Comparison of ENCODE assay signal across 1 cellular context in the genomic region with DNA sequence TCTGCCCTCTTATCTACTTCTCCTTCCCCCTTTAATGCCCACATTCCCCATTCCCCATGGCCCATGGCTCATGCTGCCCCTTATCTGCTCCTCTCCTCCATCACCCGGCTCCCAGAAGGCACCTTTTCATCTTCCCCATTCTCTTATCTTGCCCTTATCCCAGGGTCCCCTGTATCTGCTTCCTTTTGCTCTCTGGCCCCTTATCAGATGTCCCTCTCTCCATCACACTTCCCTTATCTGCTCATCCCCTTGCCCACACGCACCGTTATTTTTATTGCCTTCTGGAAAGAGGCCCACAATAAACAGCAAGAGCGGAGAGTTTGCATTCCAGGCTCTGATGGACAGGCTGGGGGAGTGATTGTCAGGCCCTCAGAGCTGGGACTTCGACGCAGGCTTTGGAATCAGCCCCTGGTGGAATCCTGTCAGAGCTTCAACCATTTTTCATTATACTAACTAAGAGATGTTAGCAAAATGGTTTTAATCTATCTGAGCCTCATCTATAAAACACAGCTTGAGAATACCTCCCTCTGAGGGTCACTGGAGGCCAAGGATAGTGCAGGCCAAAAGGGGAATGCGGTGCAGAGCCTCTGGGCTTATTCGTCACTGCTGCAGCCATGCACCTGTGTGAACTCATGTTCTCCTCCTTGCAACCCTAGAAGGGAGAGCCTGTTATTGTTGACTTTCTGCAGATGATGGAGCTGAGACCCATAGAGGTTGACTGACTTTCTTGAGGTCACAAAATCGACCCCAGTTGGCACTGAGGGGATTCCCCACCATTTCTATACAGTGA.
TF ChIP-seq lines count a peak whose summit lies in the region.

No MANE protein-coding gene starts in this region.

TF ChIP-seq in K562, 482 proteins besides CTCF, POLR2A, EP300 and RAD21 (continues in another document):
- TF ChIP-seq, protein P1, sequence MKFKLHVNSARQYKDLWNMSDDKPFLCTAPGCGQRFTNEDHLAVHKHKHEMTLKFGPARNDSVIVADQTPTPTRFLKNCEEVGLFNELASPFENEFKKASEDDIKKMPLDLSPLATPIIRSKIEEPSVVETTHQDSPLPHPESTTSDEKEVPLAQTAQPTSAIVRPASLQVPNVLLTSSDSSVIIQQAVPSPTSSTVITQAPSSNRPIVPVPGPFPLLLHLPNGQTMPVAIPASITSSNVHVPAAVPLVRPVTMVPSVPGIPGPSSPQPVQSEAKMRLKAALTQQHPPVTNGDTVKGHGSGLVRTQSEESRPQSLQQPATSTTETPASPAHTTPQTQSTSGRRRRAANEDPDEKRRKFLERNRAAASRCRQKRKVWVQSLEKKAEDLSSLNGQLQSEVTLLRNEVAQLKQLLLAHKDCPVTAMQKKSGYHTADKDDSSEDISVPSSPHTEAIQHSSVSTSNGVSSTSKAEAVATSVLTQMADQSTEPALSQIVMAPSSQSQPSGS (CRISPR knock-in tag; IDR thresholded peaks at IDR 0.05) = no peak
- TF ChIP-seq HDAC6 (IDR thresholded peaks at IDR 0.05; ENCODE audit: low read depth, low read length) (no peak), NFYB (IDR thresholded peaks at IDR 0.05; ENCODE audit: extremely low read depth, insufficient read length) (no peak), BHLHE40 (IDR thresholded peaks at IDR 0.05; ENCODE audit: low read length) (no peak), ESRRB (CRISPR knock-in tag; IDR thresholded peaks at IDR 0.05; ENCODE audit: borderline replicate concordance) (no peak), SLC30A9 (CRISPR knock-in tag; IDR thresholded peaks at IDR 0.05) (no peak), LEF1 (IDR thresholded peaks at IDR 0.05) (no peak), ZNF347 (CRISPR knock-in tag; IDR thresholded peaks at IDR 0.05; ENCODE audit: low read depth) (no peak), POU5F1 (IDR thresholded peaks at IDR 0.05; ENCODE audit: borderline replicate concordance, low read depth, low read length, partially characterized antibody) (no peak), ZNF785 (CRISPR knock-in tag; IDR thresholded peaks at IDR 0.05) (no peak), ZC3H8 (IDR thresholded peaks at IDR 0.05) (no peak), MEF2D (tag; conservative IDR thresholded peaks at IDR 0.05; ENCODE audit: low read depth) (peak; percentile 46; the same call in 1 of the 2 replicates), BRD9 (IDR thresholded peaks at IDR 0.05; ENCODE audit: low read depth, partially characterized antibody) (no peak), NCOA2 (IDR thresholded peaks at IDR 0.05; ENCODE audit: partially characterized antibody in 2 of 2) (no peak), ZNF696 (CRISPR knock-in tag; conservative IDR thresholded peaks at IDR 0.05) (no peak), PTBP1 (IDR thresholded peaks at IDR 0.05; ENCODE audit: low read depth, low read length) (no peak), FOXM1 (IDR thresholded peaks at IDR 0.05; ENCODE audit: low read depth) (no peak), FOXM1 (CRISPR knock-in tag; IDR thresholded peaks at IDR 0.05; ENCODE audit: low read depth) (no peak), TAF15 (IDR thresholded peaks at IDR 0.05; ENCODE audit: low read depth, low read length) (no peak), YBX1 (IDR thresholded peaks at IDR 0.05) (no peak), TARDBP (IDR thresholded peaks at IDR 0.05) (no peak), HDGF (IDR thresholded peaks at IDR 0.05) (no peak), MTA3 (IDR thresholded peaks at IDR 0.05; ENCODE audit: borderline replicate concordance) (0 out of 2 replicates have a peak, but pooled peaks have one; percentile 23), ZSCAN32 (CRISPR knock-in tag; IDR thresholded peaks at IDR 0.05) (no peak), RBM22 (IDR thresholded peaks at IDR 0.05; ENCODE audit: low read depth, low read length, poor library complexity, severe bottlenecking) (no peak), DMBX1 (CRISPR knock-in tag; IDR thresholded peaks at IDR 0.05; ENCODE audit: borderline replicate concordance) (no peak), ZNF79 (CRISPR knock-in tag; IDR thresholded peaks at IDR 0.05; ENCODE audit: low read depth) (no peak), YY1 (IDR thresholded peaks at IDR 0.05; ENCODE audit: borderline replicate concordance in 1 of 3, control insufficient read depth in 1 of 3, extremely low read depth in 1 of 3, insufficient read depth in 3 of 3, insufficient read length in 1 of 3, insufficient replicate concordance in 2 of 3, low read depth in 1 of 3, low read length in 2 of 3) (no peak), PHB (CRISPR knock-in tag; IDR thresholded peaks at IDR 0.05) (no peak), CCNT2 (IDR thresholded peaks at IDR 0.05; ENCODE audit: borderline replicate concordance, extremely low read depth, insufficient read length, low read depth, low read length) (no peak), POLR2G (IDR thresholded peaks at IDR 0.05; ENCODE audit: low read depth, low read length) (no peak), ZNF507 (tag; conservative IDR thresholded peaks at IDR 0.05) (no peak), ARNT (IDR thresholded peaks at IDR 0.05) (0 out of 4 replicates have a peak, but pooled peaks of 1 of the 2 experiments have one; percentile 20), ZNF699 (CRISPR knock-in tag; IDR thresholded peaks at IDR 0.05; ENCODE audit: insufficient replicate concordance) (no peak), KDM5B (IDR thresholded peaks at IDR 0.05; ENCODE audit: insufficient replicate concordance, low read depth, low read length) (no peak)
- TF ChIP-seq, protein P2, sequence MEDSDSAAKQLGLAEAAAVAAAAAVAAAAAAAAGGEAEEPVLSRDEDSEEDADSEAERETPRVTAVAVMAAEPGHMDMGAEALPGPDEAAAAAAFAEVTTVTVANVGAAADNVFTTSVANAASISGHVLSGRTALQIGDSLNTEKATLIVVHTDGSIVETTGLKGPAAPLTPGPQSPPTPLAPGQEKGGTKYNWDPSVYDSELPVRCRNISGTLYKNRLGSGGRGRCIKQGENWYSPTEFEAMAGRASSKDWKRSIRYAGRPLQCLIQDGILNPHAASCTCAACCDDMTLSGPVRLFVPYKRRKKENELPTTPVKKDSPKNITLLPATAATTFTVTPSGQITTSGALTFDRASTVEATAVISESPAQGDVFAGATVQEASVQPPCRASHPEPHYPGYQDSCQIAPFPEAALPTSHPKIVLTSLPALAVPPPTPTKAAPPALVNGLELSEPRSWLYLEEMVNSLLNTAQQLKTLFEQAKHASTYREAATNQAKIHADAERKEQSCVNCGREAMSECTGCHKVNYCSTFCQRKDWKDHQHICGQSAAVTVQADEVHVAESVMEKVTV (CRISPR knock-in tag; IDR thresholded peaks at IDR 0.05) = no peak
- TF ChIP-seq, protein P3, sequence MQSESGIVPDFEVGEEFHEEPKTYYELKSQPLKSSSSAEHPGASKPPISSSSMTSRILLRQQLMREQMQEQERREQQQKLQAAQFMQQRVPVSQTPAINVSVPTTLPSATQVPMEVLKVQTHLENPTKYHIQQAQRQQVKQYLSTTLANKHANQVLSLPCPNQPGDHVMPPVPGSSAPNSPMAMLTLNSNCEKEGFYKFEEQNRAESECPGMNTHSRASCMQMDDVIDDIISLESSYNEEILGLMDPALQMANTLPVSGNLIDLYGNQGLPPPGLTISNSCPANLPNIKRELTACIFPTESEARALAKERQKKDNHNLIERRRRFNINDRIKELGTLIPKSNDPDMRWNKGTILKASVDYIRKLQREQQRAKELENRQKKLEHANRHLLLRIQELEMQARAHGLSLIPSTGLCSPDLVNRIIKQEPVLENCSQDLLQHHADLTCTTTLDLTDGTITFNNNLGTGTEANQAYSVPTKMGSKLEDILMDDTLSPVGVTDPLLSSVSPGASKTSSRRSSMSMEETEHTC (IDR thresholded peaks at IDR 0.05) = no peak
- TF ChIP-seq, protein P4, sequence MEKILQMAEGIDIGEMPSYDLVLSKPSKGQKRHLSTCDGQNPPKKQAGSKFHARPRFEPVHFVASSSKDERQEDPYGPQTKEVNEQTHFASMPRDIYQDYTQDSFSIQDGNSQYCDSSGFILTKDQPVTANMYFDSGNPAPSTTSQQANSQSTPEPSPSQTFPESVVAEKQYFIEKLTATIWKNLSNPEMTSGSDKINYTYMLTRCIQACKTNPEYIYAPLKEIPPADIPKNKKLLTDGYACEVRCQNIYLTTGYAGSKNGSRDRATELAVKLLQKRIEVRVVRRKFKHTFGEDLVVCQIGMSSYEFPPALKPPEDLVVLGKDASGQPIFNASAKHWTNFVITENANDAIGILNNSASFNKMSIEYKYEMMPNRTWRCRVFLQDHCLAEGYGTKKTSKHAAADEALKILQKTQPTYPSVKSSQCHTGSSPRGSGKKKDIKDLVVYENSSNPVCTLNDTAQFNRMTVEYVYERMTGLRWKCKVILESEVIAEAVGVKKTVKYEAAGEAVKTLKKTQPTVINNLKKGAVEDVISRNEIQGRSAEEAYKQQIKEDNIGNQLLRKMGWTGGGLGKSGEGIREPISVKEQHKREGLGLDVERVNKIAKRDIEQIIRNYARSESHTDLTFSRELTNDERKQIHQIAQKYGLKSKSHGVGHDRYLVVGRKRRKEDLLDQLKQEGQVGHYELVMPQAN (IDR thresholded peaks at IDR 0.05; ENCODE audit: borderline replicate concordance) = no peak
- TF ChIP-seq, protein P5, sequence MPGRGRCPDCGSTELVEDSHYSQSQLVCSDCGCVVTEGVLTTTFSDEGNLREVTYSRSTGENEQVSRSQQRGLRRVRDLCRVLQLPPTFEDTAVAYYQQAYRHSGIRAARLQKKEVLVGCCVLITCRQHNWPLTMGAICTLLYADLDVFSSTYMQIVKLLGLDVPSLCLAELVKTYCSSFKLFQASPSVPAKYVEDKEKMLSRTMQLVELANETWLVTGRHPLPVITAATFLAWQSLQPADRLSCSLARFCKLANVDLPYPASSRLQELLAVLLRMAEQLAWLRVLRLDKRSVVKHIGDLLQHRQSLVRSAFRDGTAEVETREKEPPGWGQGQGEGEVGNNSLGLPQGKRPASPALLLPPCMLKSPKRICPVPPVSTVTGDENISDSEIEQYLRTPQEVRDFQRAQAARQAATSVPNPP (IDR thresholded peaks at IDR 0.05; ENCODE audit: borderline replicate concordance, insufficient read depth, insufficient read length) = no peak
- TF ChIP-seq, protein P6, sequence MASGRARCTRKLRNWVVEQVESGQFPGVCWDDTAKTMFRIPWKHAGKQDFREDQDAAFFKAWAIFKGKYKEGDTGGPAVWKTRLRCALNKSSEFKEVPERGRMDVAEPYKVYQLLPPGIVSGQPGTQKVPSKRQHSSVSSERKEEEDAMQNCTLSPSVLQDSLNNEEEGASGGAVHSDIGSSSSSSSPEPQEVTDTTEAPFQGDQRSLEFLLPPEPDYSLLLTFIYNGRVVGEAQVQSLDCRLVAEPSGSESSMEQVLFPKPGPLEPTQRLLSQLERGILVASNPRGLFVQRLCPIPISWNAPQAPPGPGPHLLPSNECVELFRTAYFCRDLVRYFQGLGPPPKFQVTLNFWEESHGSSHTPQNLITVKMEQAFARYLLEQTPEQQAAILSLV (tag; IDR thresholded peaks at IDR 0.05) = no peak
- TF ChIP-seq, protein P7, sequence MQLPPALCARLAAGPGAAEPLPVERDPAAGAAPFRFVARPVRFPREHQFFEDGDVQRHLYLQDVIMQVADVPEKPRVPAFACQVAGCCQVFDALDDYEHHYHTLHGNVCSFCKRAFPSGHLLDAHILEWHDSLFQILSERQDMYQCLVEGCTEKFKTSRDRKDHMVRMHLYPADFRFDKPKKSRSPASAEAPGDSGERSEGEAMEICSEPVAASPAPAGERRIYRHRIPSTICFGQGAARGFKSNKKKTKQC (CRISPR knock-in tag; IDR thresholded peaks at IDR 0.05) = no peak
- TF ChIP-seq, protein P8, sequence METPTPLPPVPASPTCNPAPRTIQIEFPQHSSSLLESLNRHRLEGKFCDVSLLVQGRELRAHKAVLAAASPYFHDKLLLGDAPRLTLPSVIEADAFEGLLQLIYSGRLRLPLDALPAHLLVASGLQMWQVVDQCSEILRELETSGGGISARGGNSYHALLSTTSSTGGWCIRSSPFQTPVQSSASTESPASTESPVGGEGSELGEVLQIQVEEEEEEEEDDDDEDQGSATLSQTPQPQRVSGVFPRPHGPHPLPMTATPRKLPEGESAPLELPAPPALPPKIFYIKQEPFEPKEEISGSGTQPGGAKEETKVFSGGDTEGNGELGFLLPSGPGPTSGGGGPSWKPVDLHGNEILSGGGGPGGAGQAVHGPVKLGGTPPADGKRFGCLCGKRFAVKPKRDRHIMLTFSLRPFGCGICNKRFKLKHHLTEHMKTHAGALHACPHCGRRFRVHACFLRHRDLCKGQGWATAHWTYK (CRISPR knock-in tag; IDR thresholded peaks at IDR 0.05) = peak; percentile 58; the same call in 1 of the 2 replicates
- TF ChIP-seq, protein P9, sequence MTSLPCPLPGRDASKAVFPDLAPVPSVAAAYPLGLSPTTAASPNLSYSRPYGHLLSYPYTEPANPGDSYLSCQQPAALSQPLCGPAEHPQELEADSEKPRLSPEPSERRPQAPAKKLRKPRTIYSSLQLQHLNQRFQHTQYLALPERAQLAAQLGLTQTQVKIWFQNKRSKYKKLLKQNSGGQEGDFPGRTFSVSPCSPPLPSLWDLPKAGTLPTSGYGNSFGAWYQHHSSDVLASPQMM (CRISPR knock-in tag; IDR thresholded peaks at IDR 0.05) = no peak
- TF ChIP-seq, protein P10, sequence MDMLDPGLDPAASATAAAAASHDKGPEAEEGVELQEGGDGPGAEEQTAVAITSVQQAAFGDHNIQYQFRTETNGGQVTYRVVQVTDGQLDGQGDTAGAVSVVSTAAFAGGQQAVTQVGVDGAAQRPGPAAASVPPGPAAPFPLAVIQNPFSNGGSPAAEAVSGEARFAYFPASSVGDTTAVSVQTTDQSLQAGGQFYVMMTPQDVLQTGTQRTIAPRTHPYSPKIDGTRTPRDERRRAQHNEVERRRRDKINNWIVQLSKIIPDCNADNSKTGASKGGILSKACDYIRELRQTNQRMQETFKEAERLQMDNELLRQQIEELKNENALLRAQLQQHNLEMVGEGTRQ (CRISPR knock-in tag; IDR thresholded peaks at IDR 0.05) = no peak
- TF ChIP-seq, protein P11, sequence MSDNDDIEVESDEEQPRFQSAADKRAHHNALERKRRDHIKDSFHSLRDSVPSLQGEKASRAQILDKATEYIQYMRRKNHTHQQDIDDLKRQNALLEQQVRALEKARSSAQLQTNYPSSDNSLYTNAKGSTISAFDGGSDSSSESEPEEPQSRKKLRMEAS (CRISPR knock-in tag; IDR thresholded peaks at IDR 0.05) = no peak
- TF ChIP-seq, protein P12, sequence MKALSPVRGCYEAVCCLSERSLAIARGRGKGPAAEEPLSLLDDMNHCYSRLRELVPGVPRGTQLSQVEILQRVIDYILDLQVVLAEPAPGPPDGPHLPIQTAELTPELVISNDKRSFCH (CRISPR knock-in tag; IDR thresholded peaks at IDR 0.05) = no peak
- TF ChIP-seq, protein P12 (tag; IDR thresholded peaks at IDR 0.05) = no peak
- TF ChIP-seq, protein P13, sequence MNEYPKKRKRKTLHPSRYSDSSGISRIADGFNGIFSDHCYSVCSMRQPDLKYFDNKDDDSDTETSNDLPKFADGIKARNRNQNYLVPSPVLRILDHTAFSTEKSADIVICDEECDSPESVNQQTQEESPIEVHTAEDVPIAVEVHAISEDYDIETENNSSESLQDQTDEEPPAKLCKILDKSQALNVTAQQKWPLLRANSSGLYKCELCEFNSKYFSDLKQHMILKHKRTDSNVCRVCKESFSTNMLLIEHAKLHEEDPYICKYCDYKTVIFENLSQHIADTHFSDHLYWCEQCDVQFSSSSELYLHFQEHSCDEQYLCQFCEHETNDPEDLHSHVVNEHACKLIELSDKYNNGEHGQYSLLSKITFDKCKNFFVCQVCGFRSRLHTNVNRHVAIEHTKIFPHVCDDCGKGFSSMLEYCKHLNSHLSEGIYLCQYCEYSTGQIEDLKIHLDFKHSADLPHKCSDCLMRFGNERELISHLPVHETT (CRISPR knock-in tag; conservative IDR thresholded peaks at IDR 0.05 in 1 of 2, IDR thresholded peaks at IDR 0.05 in 1 of 2) = no peak
